ENCODE assay signal across 24 cellular contexts in the genomic region with DNA sequence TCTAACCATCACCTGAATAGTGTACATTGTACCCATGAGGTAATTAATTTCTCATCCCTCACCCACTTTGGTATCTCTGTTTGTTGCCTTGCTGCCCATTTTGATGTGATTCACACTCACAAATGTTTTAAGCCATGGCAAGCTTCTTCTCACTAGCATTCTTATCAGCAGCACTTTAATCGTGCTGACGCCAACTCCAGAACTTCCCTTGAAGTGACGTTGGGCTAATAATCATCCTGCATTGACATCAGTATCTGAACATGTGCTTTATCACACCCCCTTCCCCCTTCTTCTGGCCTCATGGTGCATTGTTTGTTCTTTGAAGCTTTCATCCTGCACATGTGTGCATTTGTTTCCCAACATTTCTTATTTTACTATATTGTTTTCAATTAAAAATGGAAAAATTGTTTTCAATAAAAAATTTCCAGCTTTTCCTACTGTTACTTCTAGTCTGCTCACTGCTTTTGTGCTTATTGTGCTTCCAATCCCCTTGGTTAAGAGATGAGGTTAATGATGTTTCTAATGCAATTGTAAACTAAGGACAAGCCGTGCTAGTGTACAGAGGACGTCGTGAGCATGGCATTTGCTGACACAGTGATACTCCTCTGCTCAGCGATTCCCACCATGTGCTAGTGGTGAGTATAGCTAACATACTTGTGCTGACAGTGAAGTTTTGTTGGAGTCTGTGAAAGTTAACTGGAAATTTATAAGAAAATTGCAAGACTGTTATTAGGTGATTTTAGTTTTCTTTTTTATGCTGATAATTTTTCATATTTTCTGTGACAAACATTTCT.
"Had no signal": no experiment of that assay in that cellular context is flagged by ENCODE, and none has a peak within 500 bp of the region (broad histone marks: within the 10 kb centered on the region; RNA-seq: fewer than 3 reads in every experiment).

No MANE protein-coding gene starts in this region.

- H3K9me3 ChIP-seq: ascending aorta, neutrophil, sigmoid colon, stomach, transverse colon had no signal

- ATAC-seq: left lobe of liver; stimulated activated naive B cell treated with anti-CD40 and anti-IgM and Interleukin-4, amounts not matched to agents 10 μg/mL and 1 μg/mL and 100 μg/mL, for 72 hours had no signal

- H3K27ac ChIP-seq: ascending aorta, neutrophil, sigmoid colon, stomach, transverse colon had no signal

- H3K4me1 ChIP-seq: ascending aorta, sigmoid colon, stomach, transverse colon had no signal

- DNase-seq: activated CD4-positive, alpha-beta memory T cell treated with anti-CD3 and anti-CD28 coated beads for 36 hours; activated CD4-positive, alpha-beta T cell treated with anti-CD3 and anti-CD28 coated beads, Interleukin-2, amount 10 ng/mL, durations not matched to agents 24 days and 14 days; activated CD4-positive, CD25-positive, alpha-beta regulatory T cell treated with anti-CD3 and anti-CD28 coated beads, Interleukin-2, amount 50 U/mL, for 72 hours; activated CD8-positive, alpha-beta memory T cell treated with anti-CD3 and anti-CD28 coated beads, Interleukin-2, amount 50 U/mL, for 4 hours; activated effector memory CD4-positive, alpha-beta T cell treated with anti-CD3 and anti-CD28 coated beads, Interleukin-2, amount 50 U/mL, for 16 hours; activated naive CD4-positive, alpha-beta T cell treated with anti-CD3 and anti-CD28 coated beads, Interleukin-2, amount 10 ng/mL, durations not matched to agents 7 days and 5 days; activated naive CD8-positive, alpha-beta T cell treated with anti-CD3 and anti-CD28 coated beads, Interleukin-2, amount 10 ng/mL, durations not matched to agents 7 days and 5 days; activated T-cell treated with anti-CD3 and anti-CD28 coated beads, Interleukin-2, amount 50 U/mL, for 1 hour; caudate nucleus; head of caudate nucleus; hypothalamus; immature natural killer cell; kidney; nephron progenitor cell; sigmoid colon; stimulated activated CD4-positive, alpha-beta T cell treated with anti-CD3 and anti-CD28 coated beads, Interleukin-15, amount 100 ng/mL, for 24 hours; stimulated activated CD4-positive, alpha-beta T cell treated with anti-CD3 and anti-CD28 coated beads, Interleukin-2, amount 100 ng/mL, for 24 hours; stimulated activated naive B cell treated with anti-CD40 and anti-IgM and Interleukin-4, amounts not matched to agents 10 μg/mL and 1 μg/mL and 100 μg/mL, for 72 hours; stomach; T-helper 2 cell; transverse colon had no signal

- H3K4me3 ChIP-seq: ascending aorta, sigmoid colon, stomach, transverse colon had no signal

- H3K27me3 ChIP-seq: ascending aorta, neutrophil, sigmoid colon, stomach, transverse colon had no signal
